9 cellular contexts compared by ENCODE assay signal in genomic region chr12:124053855-124054254, GRCh38.
DNase-seq lines count a peak whose midpoint lies in the region; ATAC-seq, FAIRE-seq and TF ChIP-seq lines count a peak whose summit lies in the region.
"Had no signal": no experiment of that assay in that cellular context is flagged by ENCODE, and none has a peak within 500 bp of the region (broad histone marks: within the 10 kb centered on the region; RNA-seq: fewer than 3 reads in every experiment).

No MANE protein-coding gene starts in this region.

- H3K36me3 ChIP-seq in DOHH2 (ENCODE audit: control insufficient read depth, low read length) = no peaks in the 10 kb centered on the region
- H3K36me3 ChIP-seq in breast epithelium = no peaks in the 10 kb centered on the region
- no peaks in the 10 kb centered on the region for H3K36me3 ChIP-seq in kidney (ENCODE audit: control insufficient read depth in 1 of 2, insufficient read depth in 2 of 2, low read length in 2 of 2)
- no peaks in the 10 kb centered on the region for H3K36me3 ChIP-seq in transverse colon

- H3K27me3 ChIP-seq in DOHH2 (ENCODE audit: control insufficient read depth, low read length) = no peaks in the 10 kb centered on the region
- H3K27me3 ChIP-seq in breast epithelium = no peaks in the 10 kb centered on the region
- H3K27me3 ChIP-seq in transverse colon = no peaks in the 10 kb centered on the region

- H3K9ac ChIP-seq in kidney (ENCODE audit: low read length in 2 of 2) = no peak overlapping the region

- no peaks in the 10 kb centered on the region for H3K9me2 ChIP-seq in DOHH2 (replicated peaks; ENCODE audit: control insufficient read depth, low read length)

- no peaks in the 10 kb centered on the region for H3F3A ChIP-seq in DOHH2 (ENCODE audit: control insufficient read depth, insufficient read depth)

- H3K4me3 ChIP-seq in DOHH2 (ENCODE audit: low read length) = no peak overlapping the region
- no peak overlapping the region for H3K4me3 ChIP-seq in breast epithelium
- peak overlapping the region in 1 of 2 donors; percentile 21 for H3K4me3 ChIP-seq in kidney (ENCODE audit: low read length in 2 of 2)
- no peak overlapping the region for H3K4me3 ChIP-seq in transverse colon

- TF ChIP-seq CTCF in DOHH2 (IDR thresholded peaks at IDR 0.05; ENCODE audit: low read depth, low read length, poor library complexity, severe bottlenecking) = peak; percentile 20
- peak in 2 of 3 donors; percentile 55 to 64 for TF ChIP-seq CTCF in breast epithelium (IDR thresholded peaks at IDR 0.05)
- TF ChIP-seq CTCF in kidney (IDR thresholded peaks at IDR 0.05; ENCODE audit: borderline replicate concordance, extremely low read depth, insufficient read depth) = peak; percentile 67
- TF ChIP-seq CTCF in transverse colon (IDR thresholded peaks at IDR 0.05) = peak; percentile 53 to 73 (median 59)

- no peaks in the 10 kb centered on the region for H4K20me1 ChIP-seq in DOHH2 (ENCODE audit: control insufficient read depth, insufficient read depth, low read depth, low read length)

- H3K4me2 ChIP-seq in DOHH2 (ENCODE audit: low read length) = no peak overlapping the region

- no peaks in the 10 kb centered on the region for H3K79me2 ChIP-seq in DOHH2 (ENCODE audit: control insufficient read depth, low read length)

- TF ChIP-seq POLR2A in breast epithelium (IDR thresholded peaks at IDR 0.05) = no peak
- no peak for TF ChIP-seq POLR2A in transverse colon (IDR thresholded peaks at IDR 0.05)

- no peak overlapping the region for H3K27ac ChIP-seq in DOHH2 (ENCODE audit: low read depth, low read length)
- H3K27ac ChIP-seq in breast epithelium = no peak overlapping the region
- H3K27ac ChIP-seq in kidney (ENCODE audit: low read depth in 2 of 2, low read length in 2 of 2) = no peak overlapping the region
- no peak overlapping the region for H3K27ac ChIP-seq in transverse colon

- TF ChIP-seq EP300 in transverse colon (IDR thresholded peaks at IDR 0.05; ENCODE audit: low read depth) = no peak

- ATAC-seq in GM19455 (IDR thresholded peaks at IDR 0.05; ENCODE audit: unreplicated experiment) (no peak), GM21390 (IDR thresholded peaks at IDR 0.05; ENCODE audit: unreplicated experiment) (no peak), GM21447 (IDR thresholded peaks at IDR 0.05; ENCODE audit: unreplicated experiment) (no peak)

- intact Hi-C loops in breast epithelium (cut with DNase I; ENCODE audit: low total_unique reads) = no loop called here
- intact Hi-C loops in kidney (cut with DNase I) = loop anchor here (5.0 kb wide), 1 partner anchor 273 kb away; no protein-coding TSS in a partner anchor
- intact Hi-C loops in transverse colon (cut with DNase I; ENCODE audit: low total_unique reads) = loop anchor here (5.0 kb wide), 1 partner anchor 263 kb away; no protein-coding TSS in a partner anchor

- peak; percentile 70 for DNase-seq in NCI-H187 treated with DMSO at 0.1 percent for 48 hours (lab: John Stamatoyannopoulos, UW)
- no peak for DNase-seq in breast epithelium (ENCODE audit: low spot score in 2 of 2)
- no peak for DNase-seq in kidney
- peak; percentile 36 for DNase-seq in transverse colon

- H3K9me3 ChIP-seq in DOHH2 (ENCODE audit: control insufficient read depth, insufficient read depth, low read length) (peaks cover 4% of the 10 kb centered on the region; the same call in 1 of the 2 replicates), breast epithelium (peaks cover 0 to 5% of the 10 kb centered on the region in 2 donors), kidney (ENCODE audit: control insufficient read depth in 1 of 2, low read length in 2 of 2) (no peaks in the 10 kb centered on the region), transverse colon (no peaks in the 10 kb centered on the region)

- peak; percentile 68 for FAIRE-seq in kidney (lab: Jason Lieb, UNC)
- FAIRE-seq: islet of Langerhans had no signal

- 24 to 30% methylated on average over 9 to 11 of the region's 11 CpGs for WGBS in transverse colon (ENCODE audit: low coverage in 1 of 2), 2 donors

- H3K4me1 ChIP-seq in DOHH2 (ENCODE audit: control insufficient read depth, low read length) (no peaks in the 10 kb centered on the region), breast epithelium (no peaks in the 10 kb centered on the region), kidney (ENCODE audit: control insufficient read depth in 1 of 2, insufficient read depth in 1 of 2, low read depth in 1 of 2, low read length in 2 of 2) (peaks cover 4 to 5% of the 10 kb centered on the region in 2 donors), transverse colon (peaks cover 0 to 5% (median 0%) of the 10 kb centered on the region in 4 donors)

- in situ Hi-C loops in transverse colon (cut with MboI; ENCODE audit: low pct_ligation_motif_present in 1 of 4, low pct_unique_long_range_greater_than_20kb in 1 of 4, low sequenced_read_pairs in 3 of 4) = no loop called here

Comparison
In these comparisons a context has a peak if more than half of its experiments do, and no peak if none do; other contexts are left out.
1. DNase-seq: peak in NCI-H187 treated with DMSO at 0.1 percent for 48 hours (single experiment) and transverse colon (single experiment); none in breast epithelium (0 of 2) and kidney (single experiment).
2. Peak in every context shown above with its lines, with median percentiles within 50 percentile points of each other: CTCF ChIP-seq.